Comparison of ENCODE assay signal across 8 cellular contexts in genomic region chr11:3160252-3161031, GRCh38. TPM values are rescaled to one million over a fixed set of nuclear protein-coding genes. Genes with fewer than 3 reads are reported as not detected.
A peak's percentile ranks its signal among the peaks of the same experiment; 100 is the strongest.
DNase-seq lines count a peak whose midpoint lies in the region; ATAC-seq, FAIRE-seq and TF ChIP-seq lines count a peak whose summit lies in the region.

No MANE protein-coding gene starts in this region.

- H3K27me3 ChIP-seq in dorsolateral prefrontal cortex (no peaks in the 10 kb centered on the region), layer of hippocampus (ENCODE audit: control insufficient read depth, insufficient read depth, low read length) (no peaks in the 10 kb centered on the region), smooth muscle cell (ENCODE audit: low read depth) (no peaks in the 10 kb centered on the region)

- peak; percentile 12 for FAIRE-seq in RCC 7860 (lab: Jason Lieb, UNC)

- H3K4me3 Mint-ChIP-seq in activated T-cell treated with anti-CD3 and anti-CD28 coated beads, Interleukin-2, amount 50 U/mL, for 24 hours, result no peak overlapping the region

- peaks cover 88% of the 10 kb centered on the region for H4K20me1 ChIP-seq in smooth muscle cell (ENCODE audit: low read depth)

- H3K27ac ChIP-seq in dorsolateral prefrontal cortex (peak overlapping the region in 57 of 59 donors; percentile 53 to 95 (median 88)), layer of hippocampus (ENCODE audit: low read depth, low read length) (peak overlapping the region; percentile 77), smooth muscle cell (ENCODE audit: low read depth) (peak overlapping the region; percentile 55)

- H3K9ac ChIP-seq in smooth muscle cell (ENCODE audit: low read depth), result peak overlapping the region; percentile 43

- H2AFZ ChIP-seq in smooth muscle cell (ENCODE audit: low read depth), result no peak overlapping the region

- H3K9me3 ChIP-seq in smooth muscle cell (replicated peaks; ENCODE audit: low read depth), result no peaks in the 10 kb centered on the region

- no peaks in the 10 kb centered on the region for H3K36me3 ChIP-seq in smooth muscle cell (ENCODE audit: low read depth)

- WGBS in smooth muscle cell (ENCODE audit: low lambda C conversion rate), result 3% methylated on average over 43 of the region's 48 CpGs

- no peaks in the 10 kb centered on the region for H3K9me3 Mint-ChIP-seq in activated T-cell treated with anti-CD3 and anti-CD28 coated beads, Interleukin-2, amount 50 U/mL, for 24 hours

- ATAC-seq in HG03460 (IDR thresholded peaks at IDR 0.05; ENCODE audit: unreplicated experiment) (no peak), GM21529 (IDR thresholded peaks at IDR 0.05; ENCODE audit: unreplicated experiment) (no peak)

- peaks cover 30% of the 10 kb centered on the region for H3K4me1 Mint-ChIP-seq in activated T-cell treated with anti-CD3 and anti-CD28 coated beads, Interleukin-2, amount 50 U/mL, for 24 hours (ENCODE audit: low read depth)

- H3K79me2 ChIP-seq in smooth muscle cell (ENCODE audit: low read depth), result peaks cover 85% of the 10 kb centered on the region

- H3K27me3 Mint-ChIP-seq in activated T-cell treated with anti-CD3 and anti-CD28 coated beads, Interleukin-2, amount 50 U/mL, for 24 hours, result peaks cover 35% of the 10 kb centered on the region

- H3F3A ChIP-seq in smooth muscle cell (ENCODE audit: low read depth), result peaks cover 11% of the 10 kb centered on the region

- intact Hi-C loops in dorsolateral prefrontal cortex (cut with DNase I), result loop anchor here in 1 of 2 donors (10.0 kb wide), 1 partner anchor 166 kb away; the partner anchor contains the start of gene NAP1L4

- TF ChIP-seq CTCF in dorsolateral prefrontal cortex (IDR thresholded peaks at IDR 0.05 in 54 of 56, conservative IDR thresholded peaks at IDR 0.05 in 2 of 56; ENCODE audit: low read depth in 1 of 56, partially characterized antibody in 56 of 56) (peak in 13 of 56 donors; percentile 4 to 31 (median 11)), smooth muscle cell (IDR thresholded peaks at IDR 0.05; ENCODE audit: borderline replicate concordance, insufficient read depth, poor library complexity, severe bottlenecking) (no peak)

- peak overlapping the region; percentile 48 to 90 (median 67) for H3K4me3 ChIP-seq in dorsolateral prefrontal cortex
- peak overlapping the region; percentile 64 for H3K4me3 ChIP-seq in smooth muscle cell

- no peaks in the 10 kb centered on the region for H3K36me3 Mint-ChIP-seq in activated T-cell treated with anti-CD3 and anti-CD28 coated beads, Interleukin-2, amount 50 U/mL, for 24 hours (ENCODE audit: low read depth)

- DNase-seq in activated T-cell treated with anti-CD3 and anti-CD28 coated beads, Interleukin-2, amount 50 U/mL, for 24 hours, result peak; percentile 53
- no peak for DNase-seq in activated T-cell treated with anti-CD3 and anti-CD28 coated beads for 4 hours
- DNase-seq in RCC 7860 (ENCODE audit: low spot score), result peak; percentile 44
- DNase-seq in dorsolateral prefrontal cortex, result peak; percentile 82 to 96 (median 94)
- DNase-seq in smooth muscle cell (lab: John Stamatoyannopoulos, UW; ENCODE audit: unreplicated experiment), result peak; percentile 64

- H3K4me2 ChIP-seq in smooth muscle cell, result peak overlapping the region; percentile 98

- H3K4me1 ChIP-seq in smooth muscle cell (ENCODE audit: low read depth), result peaks cover 39% of the 10 kb centered on the region

- no peak overlapping the region for H3K27ac Mint-ChIP-seq in activated T-cell treated with anti-CD3 and anti-CD28 coated beads, Interleukin-2, amount 50 U/mL, for 24 hours

RNA-seq across cellular contexts. Expression of gene OSBPL5, which starts 4.7 kb away (rescaled TPM):
- 10 to 100 TPM; 26.3 to 70.7 (median 43.8) TPM for total RNA-seq in dorsolateral prefrontal cortex
- 24.2 and 27.3 TPM in 2 replicates for total RNA-seq in smooth muscle cell
- 43.4 and 46.0 TPM in 2 replicates for polyA plus RNA-seq in smooth muscle cell

RNA-seq across cellular contexts. Expression of gene MRGPRG, which starts 58.2 kb away (rescaled TPM):
- total RNA-seq in dorsolateral prefrontal cortex (not detected), smooth muscle cell (not detected in 2 replicates)
- not detected in 2 replicates for polyA plus RNA-seq in smooth muscle cell
